In the genomic region with DNA sequence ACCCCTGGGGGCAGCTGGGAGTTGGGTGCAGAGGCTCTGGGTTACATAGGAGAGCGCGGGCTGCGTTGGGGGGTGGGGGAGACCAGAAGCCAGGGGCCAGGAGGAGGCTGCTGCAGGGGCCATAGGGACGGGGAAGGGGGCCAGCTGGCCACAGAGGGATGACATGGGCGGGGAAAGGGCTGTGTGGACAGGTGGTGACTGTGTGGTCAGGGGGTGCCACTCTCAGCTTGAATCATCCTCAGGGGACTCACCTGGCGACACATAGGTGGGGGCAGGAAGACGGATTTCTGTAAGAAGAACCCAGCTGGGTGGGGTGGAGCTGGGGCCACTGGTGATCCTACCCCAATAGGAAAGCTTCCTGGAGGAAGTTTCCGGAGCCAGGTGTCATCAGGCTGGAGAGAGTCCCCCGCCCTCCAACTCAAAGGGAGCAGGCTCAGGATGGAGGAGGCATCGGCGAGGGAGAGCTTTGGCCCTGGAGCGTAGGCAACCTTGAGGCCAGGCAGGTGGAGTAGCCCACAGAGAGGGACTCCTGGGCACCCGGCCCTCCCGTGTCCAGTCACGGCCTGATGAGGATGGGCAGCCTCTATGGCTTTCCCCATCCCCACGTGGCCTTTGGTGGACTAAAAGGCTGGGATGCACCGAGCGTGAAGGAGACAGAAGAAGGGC, we compare ENCODE assay signal across 13 cellular contexts.
"Had no signal": no experiment of that assay in that cellular context is flagged by ENCODE, and none has a peak within 500 bp of the region (broad histone marks: within the 10 kb centered on the region; RNA-seq: fewer than 3 reads in every experiment).

No MANE protein-coding gene starts in this region.

- DNase-seq: activated CD4-positive, CD25-positive, alpha-beta regulatory T cell treated with anti-CD3 and anti-CD28 coated beads, Interleukin-2, amount 50 U/mL, for 72 hours; activated CD8-positive, alpha-beta T cell treated with anti-CD3 and anti-CD28 coated beads for 36 hours; activated naive CD4-positive, alpha-beta T cell; dorsolateral prefrontal cortex; left lung; mesenchymal stem cell; ovary; stimulated activated CD4-positive, alpha-beta T cell treated with anti-CD3 and anti-CD28 coated beads, Interleukin-15, amount 100 ng/mL, for 24 hours; stimulated activated CD4-positive, alpha-beta T cell treated with anti-CD3 and anti-CD28 coated beads, Interleukin-4, amount 100 ng/mL, for 24 hours; tibial artery; uterus had no signal

- H3K36me3 ChIP-seq: breast epithelium, left lung, ovary, tibial artery, uterus had no signal

- ATAC-seq: activated CD8-positive, alpha-beta T cell treated with anti-CD3 and anti-CD28 coated beads for 36 hours had no signal

- H3K9me3 Mint-ChIP-seq: activated CD8-positive, alpha-beta T cell treated with anti-CD3 and anti-CD28 coated beads for 36 hours; activated T-helper 1 cell treated with anti-CD3 and anti-CD28 coated beads, Interleukin-12 subunit alpha, Interleukin-12 subunit beta, Interleukin-2, Interleukin-4 antibody, amounts not matched to agents 30 ng/mL and 10 ng/mL and 1 ng/mL, durations not matched to agents 14 hours and 24 hours and 36 hours had no signal

- H3K4me3 Mint-ChIP-seq: activated CD8-positive, alpha-beta T cell treated with anti-CD3 and anti-CD28 coated beads for 36 hours; activated T-helper 1 cell treated with anti-CD3 and anti-CD28 coated beads, Interleukin-12 subunit alpha, Interleukin-12 subunit beta, Interleukin-2, Interleukin-4 antibody, amounts not matched to agents 30 ng/mL and 10 ng/mL and 1 ng/mL, durations not matched to agents 14 hours and 24 hours and 36 hours had no signal

- H3K4me1 ChIP-seq: breast epithelium, left lung, tibial artery, uterus had no signal

- H3K9me3 ChIP-seq: breast epithelium, left lung, ovary, tibial artery, uterus had no signal

- H3K27ac Mint-ChIP-seq: activated CD8-positive, alpha-beta T cell treated with anti-CD3 and anti-CD28 coated beads for 36 hours; activated T-helper 1 cell treated with anti-CD3 and anti-CD28 coated beads, Interleukin-12 subunit alpha, Interleukin-12 subunit beta, Interleukin-2, Interleukin-4 antibody, amounts not matched to agents 30 ng/mL and 10 ng/mL and 1 ng/mL, durations not matched to agents 14 hours and 24 hours and 36 hours had no signal

- H3K4me3 ChIP-seq: breast epithelium, dorsolateral prefrontal cortex, left lung, ovary, tibial artery, uterus had no signal

- H3K27ac ChIP-seq: dorsolateral prefrontal cortex, left lung, ovary, tibial artery, uterus had no signal

- H3K27me3 ChIP-seq: breast epithelium, ovary, uterus had no signal
